Comparison of ENCODE assay signal across 8 cellular contexts in genomic region chr19:10430505-10431253, GRCh38. TPM values are rescaled to one million over a fixed set of nuclear protein-coding genes. Genes with fewer than 3 reads are reported as not detected.
DNase-seq lines count a peak whose midpoint lies in the region; ATAC-seq and TF ChIP-seq lines count a peak whose summit lies in the region.

No MANE protein-coding gene starts in this region.

- DNase-seq in ELR (ENCODE audit: low read depth) (peak; percentile 35), IMR-90 (peak; percentile 37), coronary artery (ENCODE audit: low spot score) (no peak), HPDE6-E6E7 (ENCODE audit: extremely low spot score) (no peak), NCI-H1105 (lab: John Stamatoyannopoulos, UW) (no peak), ureter (ENCODE audit: low spot score) (no peak)

- POLR2A ChIA-PET in IMR-90 (lab: Charles Lee; ENCODE audit: unreplicated experiment): no interaction called here

- TF ChIP-seq POLR2A in IMR-90 (IDR thresholded peaks at IDR 0.05; ENCODE audit: low read depth, low read length): no peak

- no TSS peak for BruUV-seq in IMR-90 (replicated peaks; lab: Mats Ljungman, UMichigan)

- peak overlapping the region; percentile 84 for H3K4ac ChIP-seq in IMR-90 (ENCODE audit: low read depth, low read length)

- H3K4me3 ChIP-seq in IMR-90 (ENCODE audit: insufficient read depth, low read depth, low read length) (peak overlapping the region; percentile 48), coronary artery (peak overlapping the region; percentile 79), mucosa of rectum (ENCODE audit: low read length in 2 of 2) (peak overlapping the region; percentile 83)

- in situ Hi-C loops in IMR-90 (cut with MboI; ENCODE audit: low sequenced_read_pairs): no loop called here

- H3K27me3 ChIP-seq in IMR-90 (ENCODE audit: control insufficient read depth, insufficient read depth, low read length): peaks cover 7% of the 10 kb centered on the region; the same call in 1 of the 2 replicates
- peaks cover 2 to 9% of the 10 kb centered on the region in 2 donors for H3K27me3 ChIP-seq in mucosa of rectum (ENCODE audit: control insufficient read depth in 2 of 2, insufficient read depth in 2 of 2, low read length in 2 of 2)

- peak overlapping the region; percentile 89; the same call in 1 of the 2 replicates for H3K23ac ChIP-seq in IMR-90 (ENCODE audit: low read depth, low read length)

- peak overlapping the region; percentile 92 for H3K4me2 ChIP-seq in IMR-90 (ENCODE audit: low read depth, low read length)

- peaks cover 3% of the 10 kb centered on the region; the same call in 1 of the 2 replicates for H3K9me1 ChIP-seq in IMR-90 (ENCODE audit: insufficient read depth, low read length)

- 10% methylated on average over 25 of the region's 75 CpGs; no CpG with 5 or more reads in 1 of the 2 experiments for WGBS in IMR-90 (ENCODE audit: extremely low coverage in 2 of 2, insufficient read length in 1 of 2), 2 experiments

- H3K9ac ChIP-seq in IMR-90 (ENCODE audit: low read depth, low read length) (peak overlapping the region; percentile 73), mucosa of rectum (ENCODE audit: low read depth in 1 of 2, low read length in 2 of 2) (peak overlapping the region; percentile 77 to 79)

- H3K27ac ChIP-seq in IMR-90 (ENCODE audit: insufficient read depth, low read length) (peak overlapping the region; percentile 10; the same call in 1 of the 2 replicates), coronary artery (peak overlapping the region in 1 of 2 donors; percentile 63), mucosa of rectum (ENCODE audit: low read depth in 2 of 2, low read length in 2 of 2) (peak overlapping the region; percentile 43 to 58)

- peaks cover 4% of the 10 kb centered on the region; the same call in 1 of the 2 replicates for H3K36me3 ChIP-seq in IMR-90 (ENCODE audit: control insufficient read depth, insufficient read depth, low read length)
- H3K36me3 ChIP-seq in mucosa of rectum (ENCODE audit: control insufficient read depth in 2 of 2, insufficient read depth in 2 of 2, low read length in 2 of 2): no peaks in the 10 kb centered on the region

- H2BK5ac ChIP-seq in IMR-90 (ENCODE audit: low read depth, low read length, poor library complexity, severe bottlenecking): no peak overlapping the region

- H3K14ac ChIP-seq in IMR-90 (replicated peaks; ENCODE audit: low read depth, low read length): peak overlapping the region; percentile 84

- peaks cover 16 to 33% of the 10 kb centered on the region in 2 experiments for H3K79me1 ChIP-seq in IMR-90 (ENCODE audit: low read depth in 1 of 2, low read length in 2 of 2)

- H4K20me1 ChIP-seq in IMR-90 (ENCODE audit: insufficient read depth, low read length): 0 out of 2 replicates have a peak, but pooled peaks cover 5% of the 10 kb centered on the region

- H2AK5ac ChIP-seq in IMR-90 (ENCODE audit: low read depth, low read length): peak overlapping the region; percentile 98

- no peak overlapping the region; the same call in 1 of the 2 replicates for H3K56ac ChIP-seq in IMR-90 (ENCODE audit: extremely low read depth, insufficient read depth, low read length)

- H3K4me1 ChIP-seq in IMR-90 (ENCODE audit: control insufficient read depth, insufficient read depth, low read length) (peaks cover 9% of the 10 kb centered on the region), mucosa of rectum (ENCODE audit: control insufficient read depth in 2 of 2, insufficient read depth in 2 of 2, low read length in 2 of 2) (peaks cover 9 to 18% of the 10 kb centered on the region in 2 donors)

- H3K18ac ChIP-seq in IMR-90 (ENCODE audit: low read depth, low read length): peak overlapping the region; percentile 18; the same call in 1 of the 2 replicates

- H3K9me3 ChIP-seq in IMR-90 (ENCODE audit: control insufficient read depth, insufficient read depth, low read length): no peaks in the 10 kb centered on the region
- no peaks in the 10 kb centered on the region for H3K9me3 ChIP-seq in mucosa of rectum (ENCODE audit: control insufficient read depth in 2 of 2, low read length in 2 of 2)

- H2BK15ac ChIP-seq in IMR-90 (ENCODE audit: low read depth, low read length): no peak overlapping the region

- peak overlapping the region; percentile 97 for H2AFZ ChIP-seq in IMR-90 (replicated peaks; ENCODE audit: low read length, poor library complexity)

- TF ChIP-seq RAD21 in IMR-90 (IDR thresholded peaks at IDR 0.05; ENCODE audit: low read length): no peak

- ATAC-seq in IMR-90 (ENCODE audit: low read depth) (peak; percentile 88), GM19395 (IDR thresholded peaks at IDR 0.05; ENCODE audit: unreplicated experiment) (no peak)

- H4K8ac ChIP-seq in IMR-90 (ENCODE audit: low read depth in 2 of 2, low read length in 2 of 2): peak overlapping the region; percentile 71 to 96

- peak overlapping the region; percentile 75; the same call in 1 of the 2 replicates for H4K91ac ChIP-seq in IMR-90 (ENCODE audit: insufficient read depth, low read depth, low read length)

- TF ChIP-seq CTCF in IMR-90 (conservative IDR thresholded peaks at IDR 0.05; ENCODE audit: low read depth, low read length): no peak
- TF ChIP-seq CTCF in coronary artery (IDR thresholded peaks at IDR 0.05): no peak

- dilution Hi-C loops in IMR-90 (cut with HindIII; ENCODE audit: low sequenced_read_pairs, unreplicated experiment): no loop called here

- H2AK9ac ChIP-seq in IMR-90 (replicated peaks; ENCODE audit: low read depth, low read length, poor library complexity): peak overlapping the region; percentile 97

- CTCF ChIA-PET in IMR-90 (lab: Yijun Ruan, JAX): interaction anchor here (1.1 kb wide), 1 partner anchor 13 kb away, joined by 3 read pairs; no protein-coding TSS in a partner anchor

- 0 out of 2 replicates have a peak overlapping the region, but pooled peaks have one; percentile 34 for H2BK120ac ChIP-seq in IMR-90 (ENCODE audit: low read depth, low read length)

- H2BK20ac ChIP-seq in IMR-90 (ENCODE audit: low read depth, low read length): no peak overlapping the region

- H4K5ac ChIP-seq in IMR-90 (ENCODE audit: low read depth, low read length): peak overlapping the region; percentile 97

- intact Hi-C loops in IMR-90 (cut with micrococcal nuclease): no loop called here

TF ChIP-seq in IMR-90, 13 proteins besides CTCF, POLR2A, EP300 and RAD21:
- peak; percentile 39; the same call in 1 of the 2 replicates for TF ChIP-seq MAZ (IDR thresholded peaks at IDR 0.05; ENCODE audit: borderline replicate concordance, low read depth, low read length)
- no peak for TF ChIP-seq SMC3 (IDR thresholded peaks at IDR 0.05; ENCODE audit: low read depth, low read length)

RNA-seq across cellular contexts. Expression of gene PDE4A, which starts 10.3 kb away (rescaled TPM):
- 1.7 and 1.8 TPM in 2 replicates for total RNA-seq in IMR-90 (2012; rRNA removed)
- 5.9 and 7.0 TPM in 2 replicates for polyA plus RNA-seq in IMR-90 (2012; rRNA removed)
- polyA plus RNA-seq in IMR-90 (2012; cell fraction: cytosol; rRNA removed): 4.6 and 8.3 TPM in 2 replicates
- 9.1 and 15.3 TPM in 2 replicates for polyA plus RNA-seq in IMR-90 (2012; cell fraction: nucleus; rRNA removed; ENCODE audit: low replicate concordance)
- 9.4 TPM for total RNA-seq in ureter

RNA-seq across cellular contexts. Expression of gene CDC37, which starts 27.3 kb away (rescaled TPM):
- total RNA-seq in IMR-90 (2012; rRNA removed) (209 and 248 TPM in 2 replicates), ureter (192 TPM)
- polyA plus RNA-seq in IMR-90 (2012; rRNA removed): 629 and 650 TPM in 2 replicates
- polyA plus RNA-seq in IMR-90 (2012; cell fraction: cytosol; rRNA removed): 391 and 499 TPM in 2 replicates
- 1,716 and 1,854 TPM in 2 replicates for polyA plus RNA-seq in IMR-90 (2012; cell fraction: nucleus; rRNA removed; ENCODE audit: low replicate concordance)

RNA-seq across cellular contexts. Expression of gene TYK2, which starts 50.3 kb away (rescaled TPM):
- total RNA-seq in IMR-90 (2012; rRNA removed) (35.6 and 40.9 TPM in 2 replicates), ureter (142 TPM)
- 97.9 and 100 TPM in 2 replicates for polyA plus RNA-seq in IMR-90 (2012; rRNA removed)
- polyA plus RNA-seq in IMR-90 (2012; cell fraction: cytosol; rRNA removed): 34.4 and 52.8 TPM in 2 replicates
- 392 and 648 TPM in 2 replicates for polyA plus RNA-seq in IMR-90 (2012; cell fraction: nucleus; rRNA removed; ENCODE audit: low replicate concordance)

Comparison
In these comparisons a context has a peak if more than half of its experiments do, and no peak if none do; other contexts are left out.
1. DNase-seq: peak in ELR (single experiment) and IMR-90 (single experiment); none in coronary artery (single experiment), HPDE6-E6E7 (single experiment), NCI-H1105 (single experiment) and ureter (single experiment).
2. Peak in every context shown above with its lines, with median percentiles within 50 percentile points of each other: H3K4me3 ChIP-seq.